13 cellular contexts compared by ENCODE assay signal in the genomic region with DNA sequence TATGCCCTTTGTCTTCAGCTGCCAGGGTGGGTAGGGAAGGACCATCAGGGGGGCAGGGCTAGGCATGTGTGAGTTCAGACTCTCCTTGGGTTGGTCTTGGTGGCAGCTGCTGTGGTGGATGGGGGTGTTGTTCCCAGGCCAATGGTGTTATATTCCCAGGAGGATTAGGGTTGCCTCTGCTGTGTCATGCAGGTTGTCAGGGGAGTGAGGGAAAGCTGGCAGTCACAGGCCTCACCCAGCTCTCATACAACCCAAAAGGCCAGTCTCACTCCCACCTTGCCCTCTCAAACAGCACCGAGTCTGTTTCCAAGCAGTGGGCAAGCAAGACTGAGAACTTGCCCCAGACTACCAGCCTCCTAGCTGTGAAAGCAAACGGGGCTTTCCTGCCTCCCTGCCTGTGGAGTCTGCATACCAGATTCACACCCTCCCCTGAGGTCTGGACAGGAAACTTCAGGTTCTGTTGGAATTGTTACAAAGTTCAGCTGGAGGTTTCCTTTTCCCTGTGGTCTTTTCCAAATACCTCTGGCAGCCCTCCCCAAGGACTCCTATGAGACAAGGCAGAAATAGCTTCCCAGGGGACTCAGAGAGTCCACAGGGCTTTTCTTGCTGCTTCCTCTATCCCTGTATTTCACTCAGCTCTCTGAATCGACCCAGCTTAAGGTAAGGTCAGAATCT. TPM values are rescaled to one million over a fixed set of nuclear protein-coding genes. Genes with fewer than 3 reads are reported as not detected.
DNase-seq lines count a peak whose midpoint lies in the region; ATAC-seq and TF ChIP-seq lines count a peak whose summit lies in the region.
"Had no signal": no experiment of that assay in that cellular context is flagged by ENCODE, and none has a peak within 500 bp of the region (broad histone marks: within the 10 kb centered on the region; RNA-seq: fewer than 3 reads in every experiment).

No MANE protein-coding gene starts in this region.

- H3K4me1 Mint-ChIP-seq in stimulated activated effector memory CD8-positive, alpha-beta T cell treated with anti-CD3 and anti-CD28 coated beads, Interleukin-12 subunit alpha, Interleukin-12 subunit beta, amount 100 ng/mL, for 72 hours: no peaks in the 10 kb centered on the region

- H3K9me3 Mint-ChIP-seq in stimulated activated effector memory CD8-positive, alpha-beta T cell treated with anti-CD3 and anti-CD28 coated beads, Interleukin-12 subunit alpha, Interleukin-12 subunit beta, amount 100 ng/mL, for 72 hours: peaks cover 4% of the 10 kb centered on the region

- 15% methylated on average over 3 of the region's 3 CpGs for WGBS in SK-N-SH (ENCODE audit: low lambda C conversion rate)
- 63% methylated on average over 3 of the region's 3 CpGs for WGBS in esophagus muscularis mucosa

- no peak overlapping the region for H3K27ac Mint-ChIP-seq in stimulated activated effector memory CD8-positive, alpha-beta T cell treated with anti-CD3 and anti-CD28 coated beads, Interleukin-12 subunit alpha, Interleukin-12 subunit beta, amount 100 ng/mL, for 72 hours

- intact Hi-C loops in esophagus muscularis mucosa (cut with DNase I): no loop called here

- H4K20me1 ChIP-seq in SK-N-SH (ENCODE audit: insufficient read depth): no peaks in the 10 kb centered on the region

- H3K4me2 ChIP-seq in SK-N-SH: no peak overlapping the region

- DNase-seq in NCI-H1436 (lab: John Stamatoyannopoulos, UW): peak; percentile 15
- DNase-seq in NCI-H1436 treated with DMSO at 0.1 percent for 48 hours (lab: John Stamatoyannopoulos, UW): no peak
- peak; percentile 4 for DNase-seq in SW480 (ENCODE audit: low spot score)
- DNase-seq in foreskin keratinocyte: peak; percentile 35 to 53
- DNase-seq in stimulated activated effector memory CD8-positive, alpha-beta T cell treated with anti-CD3 and anti-CD28 coated beads, Interleukin-12 subunit alpha, Interleukin-12 subunit beta, amount 100 ng/mL, for 72 hours (ENCODE audit: low spot score in 2 of 2): no peak
- no peak for DNase-seq in SK-N-SH
- no peak for DNase-seq in esophagus muscularis mucosa (ENCODE audit: extremely low spot score)
- DNase-seq: effector CD4-positive, alpha-beta T cell; left ventricle myocardium inferior; NCI-H1048 had no signal

- ATAC-seq in foreskin keratinocyte (peak; percentile 66), GM18511 (IDR thresholded peaks at IDR 0.05; ENCODE audit: unreplicated experiment) (no peak)
- peak; percentile 37 for ATAC-seq in stimulated activated effector memory CD8-positive, alpha-beta T cell treated with anti-CD3 and anti-CD28 coated beads, Interleukin-12 subunit alpha, Interleukin-12 subunit beta, amount 100 ng/mL, for 72 hours

- no peaks in the 10 kb centered on the region for H3K27me3 ChIP-seq in foreskin keratinocyte
- H3K27me3 ChIP-seq in SK-N-SH (ENCODE audit: insufficient read depth): no peaks in the 10 kb centered on the region
- no peaks in the 10 kb centered on the region for H3K27me3 ChIP-seq in esophagus muscularis mucosa

- no peak for TF ChIP-seq POLR2A in esophagus muscularis mucosa (IDR thresholded peaks at IDR 0.05; ENCODE audit: low read depth)

- H3F3A ChIP-seq in SK-N-SH (replicated peaks; ENCODE audit: insufficient read depth): no peaks in the 10 kb centered on the region

- H3K9me2 ChIP-seq in SK-N-SH: no peaks in the 10 kb centered on the region

- no peak for TF ChIP-seq CTCF in foreskin keratinocyte (conservative IDR thresholded peaks at IDR 0.05)
- no peak for TF ChIP-seq CTCF in SK-N-SH (IDR thresholded peaks at IDR 0.05)
- no peak for TF ChIP-seq CTCF in esophagus muscularis mucosa (IDR thresholded peaks at IDR 0.05)

- POLR2A ChIA-PET in SK-N-SH (lab: Yijun Ruan, JAX): interaction anchor here (0.6 kb wide), 1 partner anchor 352 kb away, joined by 3 read pairs; no protein-coding TSS in a partner anchor

- TF ChIP-seq EP300 in SK-N-SH (IDR thresholded peaks at IDR 0.05; ENCODE audit: borderline replicate concordance in 1 of 2, low read depth in 1 of 2, low read length in 1 of 2) (no peak), esophagus muscularis mucosa (IDR thresholded peaks at IDR 0.05) (no peak)

- H3K79me2 ChIP-seq in SK-N-SH (ENCODE audit: insufficient read depth): no peaks in the 10 kb centered on the region

- H3K36me3 Mint-ChIP-seq in stimulated activated effector memory CD8-positive, alpha-beta T cell treated with anti-CD3 and anti-CD28 coated beads, Interleukin-12 subunit alpha, Interleukin-12 subunit beta, amount 100 ng/mL, for 72 hours: no peaks in the 10 kb centered on the region

- TF ChIP-seq RAD21 in SK-N-SH (IDR thresholded peaks at IDR 0.05; ENCODE audit: low read length): no peak

- CTCF ChIA-PET in SK-N-SH (lab: Yijun Ruan, JAX): interaction anchor here (0.7 to 4.9 kb wide), 6 partner anchors 19 to 48 kb away, joined by 3 to 26 read pairs (median 6); no protein-coding TSS in a partner anchor

- no peak overlapping the region for H2AFZ ChIP-seq in SK-N-SH (ENCODE audit: low read depth)

- no peak overlapping the region for H3K4me3 Mint-ChIP-seq in stimulated activated effector memory CD8-positive, alpha-beta T cell treated with anti-CD3 and anti-CD28 coated beads, Interleukin-12 subunit alpha, Interleukin-12 subunit beta, amount 100 ng/mL, for 72 hours

- H3K9ac ChIP-seq in SK-N-SH: no peak overlapping the region

- H3K4me3 ChIP-seq in SK-N-SH (ENCODE audit: low read depth in 2 of 2, low read length in 1 of 2) (no peak overlapping the region), esophagus muscularis mucosa (no peak overlapping the region)
- H3K4me3 ChIP-seq: left ventricle myocardium inferior, SK-N-MC had no signal

- H3K36me3 ChIP-seq in SK-N-SH (replicated peaks in 1 of 2; ENCODE audit: control insufficient read depth in 1 of 2, insufficient read depth in 2 of 2, low read length in 1 of 2): no peaks in the 10 kb centered on the region
- H3K36me3 ChIP-seq in esophagus muscularis mucosa: no peaks in the 10 kb centered on the region
- H3K36me3 ChIP-seq: left ventricle myocardium inferior had no signal

- H3K27ac ChIP-seq in foreskin keratinocyte (no peak overlapping the region), SK-N-SH (ENCODE audit: low read depth in 2 of 2, low read length in 1 of 2) (no peak overlapping the region), esophagus muscularis mucosa (replicated peaks in 1 of 4) (no peak overlapping the region)
- H3K27ac ChIP-seq: left ventricle myocardium inferior, SK-N-MC had no signal

- H3K4me1 ChIP-seq in foreskin keratinocyte: no peaks in the 10 kb centered on the region
- peaks cover 0 to 5% of the 10 kb centered on the region in 2 experiments; a peak in 1 of 4 replicates for H3K4me1 ChIP-seq in SK-N-SH (ENCODE audit: control insufficient read depth in 1 of 2, insufficient read depth in 2 of 2, low read depth in 1 of 2, low read length in 1 of 2)
- no peaks in the 10 kb centered on the region for H3K4me1 ChIP-seq in esophagus muscularis mucosa
- H3K4me1 ChIP-seq: left ventricle myocardium inferior had no signal

- H3K9me3 ChIP-seq in SK-N-SH (no peaks in the 10 kb centered on the region), esophagus muscularis mucosa (no peaks in the 10 kb centered on the region)
- H3K9me3 ChIP-seq: left ventricle myocardium inferior had no signal

TF ChIP-seq in SK-N-SH, 30 proteins besides CTCF, POLR2A, EP300 and RAD21:
- TF ChIP-seq MXI1 (IDR thresholded peaks at IDR 0.05; ENCODE audit: low read depth, low read length) (no peak), USF2 (IDR thresholded peaks at IDR 0.05; ENCODE audit: borderline replicate concordance, low read depth, low read length) (no peak), CHD2 (IDR thresholded peaks at IDR 0.05; ENCODE audit: low read length, partially characterized antibody) (no peak), RXRA (IDR thresholded peaks at IDR 0.05; ENCODE audit: borderline replicate concordance, low read depth) (no peak), POLR2AphosphoS5 (IDR thresholded peaks at IDR 0.05; ENCODE audit: low read depth, low read length) (no peak), TAF1 (IDR thresholded peaks at IDR 0.05; ENCODE audit: borderline replicate concordance, low read depth, low read length) (no peak), RCOR1 (IDR thresholded peaks at IDR 0.05; ENCODE audit: low read length) (no peak), SIN3A (IDR thresholded peaks at IDR 0.05; ENCODE audit: borderline replicate concordance, low read depth, low read length) (no peak), SMC3 (IDR thresholded peaks at IDR 0.05; ENCODE audit: low read depth, low read length) (no peak)
- TF ChIP-seq, protein P1, sequence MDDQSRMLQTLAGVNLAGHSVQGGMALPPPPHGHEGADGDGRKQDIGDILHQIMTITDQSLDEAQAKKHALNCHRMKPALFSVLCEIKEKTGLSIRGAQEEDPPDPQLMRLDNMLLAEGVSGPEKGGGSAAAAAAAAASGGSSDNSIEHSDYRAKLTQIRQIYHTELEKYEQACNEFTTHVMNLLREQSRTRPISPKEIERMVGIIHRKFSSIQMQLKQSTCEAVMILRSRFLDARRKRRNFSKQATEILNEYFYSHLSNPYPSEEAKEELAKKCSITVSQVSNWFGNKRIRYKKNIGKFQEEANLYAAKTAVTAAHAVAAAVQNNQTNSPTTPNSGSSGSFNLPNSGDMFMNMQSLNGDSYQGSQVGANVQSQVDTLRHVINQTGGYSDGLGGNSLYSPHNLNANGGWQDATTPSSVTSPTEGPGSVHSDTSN (IDR thresholded peaks at IDR 0.05): no peak

RNA-seq across cellular contexts. Expression of gene HYAL4, which starts 1.4 kb away (rescaled TPM):
- total RNA-seq in foreskin keratinocyte (0.17 TPM in 1 of 2 replicates, not detected in the other), esophagus muscularis mucosa (not detected)
- polyA plus RNA-seq in foreskin keratinocyte (0.10 TPM in 1 of 2 replicates, not detected in the other), SK-N-SH (2012; rRNA removed) (not detected in 2 replicates)
- not detected in 2 replicates for polyA plus RNA-seq in SK-N-SH (2012; cell fraction: cytosol; rRNA removed)
- not detected in 2 replicates for polyA plus RNA-seq in SK-N-SH (2012; cell fraction: nucleus; rRNA removed)
- total RNA-seq: left ventricle myocardium inferior had no signal
- polyA plus RNA-seq: adipose tissue had no signal

Comparison
In these comparisons a context has a peak if more than half of its experiments do, and no peak if none do; other contexts are left out.
1. DNase-seq: peak in NCI-H1436 (single experiment), SW480 (single experiment) and foreskin keratinocyte (2 of 2); none in NCI-H1436 treated with DMSO at 0.1 percent for 48 hours (single experiment), stimulated activated effector memory CD8-positive, alpha-beta T cell treated with anti-CD3 and anti-CD28 coated beads, Interleukin-12 subunit alpha, Interleukin-12 subunit beta, amount 100 ng/mL, for 72 hours (0 of 2), SK-N-SH (single experiment) and esophagus muscularis mucosa (single experiment).